In genomic region chrX:16970977-16971376, GRCh38 we compare ENCODE assay signal across 15 cellular contexts. TPM values are rescaled to one million over a fixed set of nuclear protein-coding genes. Genes with fewer than 3 reads are reported as not detected.
A peak's percentile ranks its signal among the peaks of the same experiment; 100 is the strongest.
DNase-seq lines count a peak whose midpoint lies in the region; ATAC-seq, FAIRE-seq and TF ChIP-seq lines count a peak whose summit lies in the region.
"Had no signal": no experiment of that assay in that cellular context is flagged by ENCODE, and none has a peak within 500 bp of the region (broad histone marks: within the 10 kb centered on the region; RNA-seq: fewer than 3 reads in every experiment).

No MANE protein-coding gene starts in this region.

- intact Hi-C loops in activated CD4-positive, alpha-beta memory T cell treated with anti-CD3 and anti-CD28 coated beads for 36 hours (cut with micrococcal nuclease) = no loop called here

- DNase-seq in activated T-cell treated with anti-CD3 and anti-CD28 coated beads, Interleukin-2, amount 50 U/mL, for 72 hours = no peak
- DNase-seq in activated T-cell treated with anti-CD3 and anti-CD28 coated beads, Interleukin-2, amount 50 U/mL, for 1 hour = no peak
- DNase-seq in RCC 7860 (ENCODE audit: low spot score) (peak; percentile 7), fibroblast of mammary gland (ENCODE audit: low read depth) (peak; percentile 72), NCI-H1417 (lab: John Stamatoyannopoulos, UW) (no peak)
- DNase-seq in stimulated activated naive CD8-positive, alpha-beta T cell treated with anti-CD3 and anti-CD28 coated beads, Interleukin-15, Interleukin-2, amounts not matched to agents 100 U/mL and 50 U/mL, for 24 hours = no peak
- no peak for DNase-seq in activated CD4-positive, alpha-beta memory T cell treated with anti-CD3 and anti-CD28 coated beads for 36 hours
- DNase-seq: activated CD8-positive, alpha-beta T cell treated with anti-CD3 and anti-CD28 coated beads, Interleukin-2, amount 10 ng/mL, durations not matched to agents 7 days and 5 days; activated naive CD4-positive, alpha-beta T cell; cerebellar nuclear complex; NCI-H2081; spleen had no signal

- CTCF ChIA-PET in activated CD4-positive, alpha-beta memory T cell treated with anti-CD3 and anti-CD28 coated beads for 36 hours (lab: Charles Lee) = no interaction called here

- no peak overlapping the region for H3K4me3 ChIP-seq in fibroblast of mammary gland (ENCODE audit: control insufficient read depth, low read depth, low read length)
- H3K4me3 ChIP-seq: SJSA1, spleen, thoracic aorta had no signal

- H3K27ac Mint-ChIP-seq in activated T-cell treated with anti-CD3 and anti-CD28 coated beads, Interleukin-2, amount 50 U/mL, for 72 hours = no peak overlapping the region
- H3K27ac Mint-ChIP-seq in activated CD4-positive, alpha-beta memory T cell treated with anti-CD3 and anti-CD28 coated beads for 36 hours = no peak overlapping the region
- H3K27ac Mint-ChIP-seq: activated CD8-positive, alpha-beta T cell treated with anti-CD3 and anti-CD28 coated beads, Interleukin-2, amount 10 ng/mL, durations not matched to agents 7 days and 5 days had no signal

- peaks cover 32% of the 10 kb centered on the region for H3K27me3 Mint-ChIP-seq in activated T-cell treated with anti-CD3 and anti-CD28 coated beads, Interleukin-2, amount 50 U/mL, for 72 hours (ENCODE audit: low read depth)
- H3K27me3 Mint-ChIP-seq in activated CD4-positive, alpha-beta memory T cell treated with anti-CD3 and anti-CD28 coated beads for 36 hours = peaks cover 5% of the 10 kb centered on the region

- peaks cover 0 to 3% of the 10 kb centered on the region in 2 donors for H3K36me3 Mint-ChIP-seq in activated T-cell treated with anti-CD3 and anti-CD28 coated beads, Interleukin-2, amount 50 U/mL, for 72 hours (ENCODE audit: insufficient read depth in 2 of 2)
- H3K36me3 Mint-ChIP-seq in activated CD4-positive, alpha-beta memory T cell treated with anti-CD3 and anti-CD28 coated beads for 36 hours = no peaks in the 10 kb centered on the region

- no peaks in the 10 kb centered on the region for H3K9me3 Mint-ChIP-seq in activated T-cell treated with anti-CD3 and anti-CD28 coated beads, Interleukin-2, amount 50 U/mL, for 72 hours
- no peaks in the 10 kb centered on the region for H3K9me3 Mint-ChIP-seq in activated CD4-positive, alpha-beta memory T cell treated with anti-CD3 and anti-CD28 coated beads for 36 hours

- peaks cover 9% of the 10 kb centered on the region for H3K4me1 Mint-ChIP-seq in activated T-cell treated with anti-CD3 and anti-CD28 coated beads, Interleukin-2, amount 50 U/mL, for 72 hours (ENCODE audit: low read depth)
- peaks cover 10% of the 10 kb centered on the region for H3K4me1 Mint-ChIP-seq in activated CD4-positive, alpha-beta memory T cell treated with anti-CD3 and anti-CD28 coated beads for 36 hours (ENCODE audit: low read depth)

- FAIRE-seq in RCC 7860 (lab: Jason Lieb, UNC) = peak; percentile 52

- TF ChIP-seq CTCF in fibroblast of mammary gland (conservative IDR thresholded peaks at IDR 0.05; ENCODE audit: control insufficient read depth, insufficient read depth, low read depth, low read length) = no peak

- POLR2A ChIA-PET in activated CD4-positive, alpha-beta memory T cell treated with anti-CD3 and anti-CD28 coated beads for 36 hours (lab: Charles Lee) = no interaction called here

- no peak overlapping the region for H3K4me3 Mint-ChIP-seq in activated T-cell treated with anti-CD3 and anti-CD28 coated beads, Interleukin-2, amount 50 U/mL, for 72 hours
- no peak overlapping the region for H3K4me3 Mint-ChIP-seq in activated CD4-positive, alpha-beta memory T cell treated with anti-CD3 and anti-CD28 coated beads for 36 hours
- H3K4me3 Mint-ChIP-seq: activated CD8-positive, alpha-beta T cell treated with anti-CD3 and anti-CD28 coated beads, Interleukin-2, amount 10 ng/mL, durations not matched to agents 7 days and 5 days had no signal

- peak; percentile 58 to 60 for ATAC-seq in activated T-cell treated with anti-CD3 and anti-CD28 coated beads, Interleukin-2, amount 50 U/mL, for 72 hours (replicated peaks in 1 of 2)
- ATAC-seq in stimulated activated naive CD8-positive, alpha-beta T cell treated with anti-CD3 and anti-CD28 coated beads, Interleukin-15, Interleukin-2, amounts not matched to agents 100 U/mL and 50 U/mL, for 24 hours = peak; percentile 36
- ATAC-seq in GM21515 (IDR thresholded peaks at IDR 0.05; ENCODE audit: unreplicated experiment) = no peak
- ATAC-seq: activated CD8-positive, alpha-beta T cell treated with anti-CD3 and anti-CD28 coated beads, Interleukin-2, amount 10 ng/mL, durations not matched to agents 7 days and 5 days had no signal

RNA-seq across cellular contexts. Expression of gene REPS2, which starts 24.5 kb away (rescaled TPM):
- total RNA-seq in activated T-cell treated with anti-CD3 and anti-CD28 coated beads, Interleukin-2, amount 50 U/mL, for 72 hours = under 1 TPM; 0.39 to 0.67 TPM
- total RNA-seq in activated CD4-positive, alpha-beta memory T cell treated with anti-CD3 and anti-CD28 coated beads for 36 hours = not detected
- total RNA-seq: activated CD8-positive, alpha-beta T cell treated with anti-CD3 and anti-CD28 coated beads, Interleukin-2, amount 10 ng/mL, durations not matched to agents 7 days and 5 days had no signal

Comparison
In these comparisons a context has a peak if more than half of its experiments do, and no peak if none do; other contexts are left out.
1. DNase-seq: peak in RCC 7860 (single experiment) and fibroblast of mammary gland (single experiment); none in activated T-cell treated with anti-CD3 and anti-CD28 coated beads, Interleukin-2, amount 50 U/mL, for 72 hours (0 of 2), activated T-cell treated with anti-CD3 and anti-CD28 coated beads, Interleukin-2, amount 50 U/mL, for 1 hour (single experiment), stimulated activated naive CD8-positive, alpha-beta T cell treated with anti-CD3 and anti-CD28 coated beads, Interleukin-15, Interleukin-2, amounts not matched to agents 100 U/mL and 50 U/mL, for 24 hours (single experiment), NCI-H1417 (0 of 3) and activated CD4-positive, alpha-beta memory T cell treated with anti-CD3 and anti-CD28 coated beads for 36 hours (single experiment).